In genomic region chr6:90406142-90406794, GRCh38 we compare ENCODE assay signal across 11 cellular contexts.
DNase-seq lines count a peak whose midpoint lies in the region; ATAC-seq, FAIRE-seq and TF ChIP-seq lines count a peak whose summit lies in the region.
"Had no signal": no experiment of that assay in that cellular context is flagged by ENCODE, and none has a peak within 500 bp of the region (broad histone marks: within the 10 kb centered on the region; RNA-seq: fewer than 3 reads in every experiment).

No MANE protein-coding gene starts in this region.

- FAIRE-seq in RCC 7860 (lab: Jason Lieb, UNC) = peak; percentile 75

- H3K36me3 Mint-ChIP-seq in activated CD8-positive, alpha-beta memory T cell treated with anti-CD3 and anti-CD28 coated beads, Interleukin-2, amount 10 ng/mL, durations not matched to agents 7 days and 5 days = peaks cover 18% of the 10 kb centered on the region
- H3K36me3 Mint-ChIP-seq in central memory CD8-positive, alpha-beta T cell (ENCODE audit: insufficient read depth) = peaks cover 7% of the 10 kb centered on the region
- H3K36me3 Mint-ChIP-seq in stimulated activated naive B cell treated with anti-CD40 and anti-IgM and Interleukin-4, amounts not matched to agents 10 μg/mL and 1 μg/mL and 100 μg/mL, for 72 hours = no peaks in the 10 kb centered on the region
- H3K36me3 Mint-ChIP-seq in WTC11 = peaks cover 5% of the 10 kb centered on the region; the same call in 1 of the 2 replicates
- H3K36me3 Mint-ChIP-seq: brain had no signal

- H3K27ac Mint-ChIP-seq in activated CD8-positive, alpha-beta memory T cell treated with anti-CD3 and anti-CD28 coated beads, Interleukin-2, amount 10 ng/mL, durations not matched to agents 7 days and 5 days = peak overlapping the region; percentile 77
- H3K27ac Mint-ChIP-seq in central memory CD8-positive, alpha-beta T cell (ENCODE audit: low read depth) = peak overlapping the region; percentile 32
- no peak overlapping the region for H3K27ac Mint-ChIP-seq in stimulated activated naive B cell treated with anti-CD40 and anti-IgM and Interleukin-4, amounts not matched to agents 10 μg/mL and 1 μg/mL and 100 μg/mL, for 72 hours
- no peak overlapping the region for H3K27ac Mint-ChIP-seq in WTC11

- peak; percentile 65 for DNase-seq in activated CD8-positive, alpha-beta memory T cell treated with anti-CD3 and anti-CD28 coated beads, Interleukin-2, amount 10 ng/mL, durations not matched to agents 7 days and 5 days
- no peak for DNase-seq in activated CD8-positive, alpha-beta memory T cell treated with anti-CD3 and anti-CD28 coated beads, Interleukin-2, amount 50 U/mL, for 48 hours
- DNase-seq in RCC 7860 (ENCODE audit: low spot score) = peak; percentile 81
- no peak for DNase-seq in central memory CD8-positive, alpha-beta T cell (ENCODE audit: low spot score in 2 of 2)
- no peak for DNase-seq in stimulated activated naive B cell treated with anti-CD40 and anti-IgM and Interleukin-4, amounts not matched to agents 10 μg/mL and 1 μg/mL and 100 μg/mL, for 72 hours
- DNase-seq in iPS-NIHi7 (ENCODE audit: extremely low spot score) = no peak
- no peak for DNase-seq in WTC11 (ENCODE audit: low spot score)
- DNase-seq: NCI-H2029, ovary had no signal

- no peaks in the 10 kb centered on the region for H3K27me3 Mint-ChIP-seq in activated CD8-positive, alpha-beta memory T cell treated with anti-CD3 and anti-CD28 coated beads, Interleukin-2, amount 10 ng/mL, durations not matched to agents 7 days and 5 days
- no peaks in the 10 kb centered on the region for H3K27me3 Mint-ChIP-seq in central memory CD8-positive, alpha-beta T cell
- H3K27me3 Mint-ChIP-seq in stimulated activated naive B cell treated with anti-CD40 and anti-IgM and Interleukin-4, amounts not matched to agents 10 μg/mL and 1 μg/mL and 100 μg/mL, for 72 hours = no peaks in the 10 kb centered on the region
- peaks cover 34% of the 10 kb centered on the region for H3K27me3 Mint-ChIP-seq in WTC11 (ENCODE audit: low read depth)

- TF ChIP-seq CTCF in WTC11 (IDR thresholded peaks at IDR 0.05) = no peak

- H3K9me3 Mint-ChIP-seq in activated CD8-positive, alpha-beta memory T cell treated with anti-CD3 and anti-CD28 coated beads, Interleukin-2, amount 10 ng/mL, durations not matched to agents 7 days and 5 days (ENCODE audit: low read depth) = no peaks in the 10 kb centered on the region
- H3K9me3 Mint-ChIP-seq in central memory CD8-positive, alpha-beta T cell = no peaks in the 10 kb centered on the region
- no peaks in the 10 kb centered on the region for H3K9me3 Mint-ChIP-seq in stimulated activated naive B cell treated with anti-CD40 and anti-IgM and Interleukin-4, amounts not matched to agents 10 μg/mL and 1 μg/mL and 100 μg/mL, for 72 hours
- peaks cover 9% of the 10 kb centered on the region for H3K9me3 Mint-ChIP-seq in WTC11

- peaks cover 70% of the 10 kb centered on the region for H3K4me1 Mint-ChIP-seq in activated CD8-positive, alpha-beta memory T cell treated with anti-CD3 and anti-CD28 coated beads, Interleukin-2, amount 10 ng/mL, durations not matched to agents 7 days and 5 days
- H3K4me1 Mint-ChIP-seq in central memory CD8-positive, alpha-beta T cell = peaks cover 41% of the 10 kb centered on the region
- peaks cover 30 to 52% of the 10 kb centered on the region in 2 donors for H3K4me1 Mint-ChIP-seq in stimulated activated naive B cell treated with anti-CD40 and anti-IgM and Interleukin-4, amounts not matched to agents 10 μg/mL and 1 μg/mL and 100 μg/mL, for 72 hours
- peaks cover 31% of the 10 kb centered on the region for H3K4me1 Mint-ChIP-seq in WTC11

- H3K4me3 Mint-ChIP-seq in activated CD8-positive, alpha-beta memory T cell treated with anti-CD3 and anti-CD28 coated beads, Interleukin-2, amount 10 ng/mL, durations not matched to agents 7 days and 5 days = no peak overlapping the region
- peak overlapping the region; percentile 15 for H3K4me3 Mint-ChIP-seq in central memory CD8-positive, alpha-beta T cell
- H3K4me3 Mint-ChIP-seq in stimulated activated naive B cell treated with anti-CD40 and anti-IgM and Interleukin-4, amounts not matched to agents 10 μg/mL and 1 μg/mL and 100 μg/mL, for 72 hours = no peak overlapping the region
- no peak overlapping the region for H3K4me3 Mint-ChIP-seq in WTC11
- H3K4me3 Mint-ChIP-seq: brain had no signal

- POLR2A ChIA-PET in WTC11 (lab: Charles Lee) = no interaction called here

- CTCF ChIA-PET in activated CD8-positive, alpha-beta memory T cell treated with anti-CD3 and anti-CD28 coated beads, Interleukin-2, amount 10 ng/mL, durations not matched to agents 7 days and 5 days (lab: Charles Lee) = interaction anchor here (1.4 to 1.5 kb wide), 3 partner anchors 9 to 49 kb away, joined by 6 to 8 read pairs (median 7); no protein-coding TSS in a partner anchor
- CTCF ChIA-PET in WTC11 (lab: Charles Lee) = interaction anchor here (1.2 kb wide), 1 partner anchor 72 kb away, joined by 3 read pairs; no protein-coding TSS in a partner anchor

- peak; percentile 74 for ATAC-seq in activated CD8-positive, alpha-beta memory T cell treated with anti-CD3 and anti-CD28 coated beads, Interleukin-2, amount 10 ng/mL, durations not matched to agents 7 days and 5 days
- ATAC-seq in central memory CD8-positive, alpha-beta T cell (replicated peaks; ENCODE audit: extremely low read depth, poor library complexity, severe bottlenecking) = peak; percentile 39
- peak; percentile 91 to 95 for ATAC-seq in stimulated activated naive B cell treated with anti-CD40 and anti-IgM and Interleukin-4, amounts not matched to agents 10 μg/mL and 1 μg/mL and 100 μg/mL, for 72 hours (replicated peaks)
- ATAC-seq in WTC11 (no peak), HG03280 (IDR thresholded peaks at IDR 0.05; ENCODE audit: unreplicated experiment) (no peak)

TF ChIP-seq in WTC11, 78 proteins besides CTCF, POLR2A, EP300 and RAD21:
- TF ChIP-seq PRRX2 (CRISPR knock-in tag; IDR thresholded peaks at IDR 0.05) (no peak), ZNF416 (CRISPR knock-in tag; IDR thresholded peaks at IDR 0.05) (no peak), ESRRA (CRISPR knock-in tag; IDR thresholded peaks at IDR 0.05; ENCODE audit: borderline replicate concordance) (no peak), TCF7 (CRISPR knock-in tag; IDR thresholded peaks at IDR 0.05; ENCODE audit: low read depth) (no peak), FOXP4 (CRISPR knock-in tag; IDR thresholded peaks at IDR 0.05) (no peak), SOX15 (CRISPR knock-in tag; IDR thresholded peaks at IDR 0.05) (no peak), CREM (CRISPR knock-in tag; IDR thresholded peaks at IDR 0.05) (no peak), MAX (CRISPR knock-in tag; IDR thresholded peaks at IDR 0.05) (no peak), ZNF263 (CRISPR knock-in tag; IDR thresholded peaks at IDR 0.05; ENCODE audit: low read depth) (no peak), ZNF121 (CRISPR knock-in tag; IDR thresholded peaks at IDR 0.05) (no peak), ZNF671 (CRISPR knock-in tag; IDR thresholded peaks at IDR 0.05) (no peak), JUN (CRISPR knock-in tag; IDR thresholded peaks at IDR 0.05) (no peak), CREB1 (CRISPR knock-in tag; IDR thresholded peaks at IDR 0.05) (no peak)
TF ChIP-seq in WTC11: peak in this region for 0.

Comparison
In these comparisons a context has a peak if more than half of its experiments do, and no peak if none do; other contexts are left out.
1. DNase-seq: peak in activated CD8-positive, alpha-beta memory T cell treated with anti-CD3 and anti-CD28 coated beads, Interleukin-2, amount 10 ng/mL, durations not matched to agents 7 days and 5 days (single experiment) and RCC 7860 (single experiment); none in activated CD8-positive, alpha-beta memory T cell treated with anti-CD3 and anti-CD28 coated beads, Interleukin-2, amount 50 U/mL, for 48 hours (single experiment), central memory CD8-positive, alpha-beta T cell (0 of 2), stimulated activated naive B cell treated with anti-CD40 and anti-IgM and Interleukin-4, amounts not matched to agents 10 μg/mL and 1 μg/mL and 100 μg/mL, for 72 hours (single experiment), iPS-NIHi7 (single experiment) and WTC11 (single experiment).
2. ATAC-seq: peak in activated CD8-positive, alpha-beta memory T cell treated with anti-CD3 and anti-CD28 coated beads, Interleukin-2, amount 10 ng/mL, durations not matched to agents 7 days and 5 days (single experiment), central memory CD8-positive, alpha-beta T cell (single experiment) and stimulated activated naive B cell treated with anti-CD40 and anti-IgM and Interleukin-4, amounts not matched to agents 10 μg/mL and 1 μg/mL and 100 μg/mL, for 72 hours (2 of 2); none in WTC11 (single experiment) and HG03280 (single experiment).
3. H3K27ac Mint-ChIP-seq: peak in activated CD8-positive, alpha-beta memory T cell treated with anti-CD3 and anti-CD28 coated beads, Interleukin-2, amount 10 ng/mL, durations not matched to agents 7 days and 5 days (single experiment) and central memory CD8-positive, alpha-beta T cell (single experiment); none in stimulated activated naive B cell treated with anti-CD40 and anti-IgM and Interleukin-4, amounts not matched to agents 10 μg/mL and 1 μg/mL and 100 μg/mL, for 72 hours (single experiment) and WTC11 (single experiment).